Comparison of ENCODE assay signal across 13 cellular contexts in the genomic region with DNA sequence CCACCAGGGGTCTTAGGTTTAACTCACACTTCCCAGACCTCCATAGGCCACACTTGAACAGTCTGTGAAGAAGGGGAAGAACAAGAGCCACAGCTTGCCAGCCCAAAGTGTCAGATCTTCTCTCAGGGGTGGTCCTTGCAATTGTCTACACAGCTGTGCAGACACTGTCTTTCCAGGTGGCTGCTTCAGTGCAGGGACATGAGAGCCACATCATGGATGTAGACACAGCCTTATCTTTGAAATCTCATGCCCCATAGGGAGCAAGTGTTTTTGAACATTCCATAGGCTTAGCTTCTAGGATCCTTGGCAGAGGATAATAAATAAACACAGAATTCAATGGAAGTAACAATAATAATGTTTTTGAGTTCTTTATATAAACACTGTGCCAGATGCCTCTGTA.
"Had no signal": no experiment of that assay in that cellular context is flagged by ENCODE, and none has a peak within 500 bp of the region (broad histone marks: within the 10 kb centered on the region; RNA-seq: fewer than 3 reads in every experiment).

No MANE protein-coding gene starts in this region.

- H3K27me3 ChIP-seq: ascending aorta had no signal

- ATAC-seq: activated T-cell treated with anti-CD3 and anti-CD28 coated beads, Interleukin-2, amount 50 U/mL, for 4 hours; stimulated activated naive B cell treated with anti-CD40 and anti-IgM and Interleukin-4, amounts not matched to agents 10 μg/mL and 1 μg/mL and 100 μg/mL, for 72 hours; T-cell had no signal

- H3K4me1 ChIP-seq: ascending aorta had no signal

- H3K36me3 ChIP-seq: ascending aorta had no signal

- H3K9me3 Mint-ChIP-seq: activated CD4-positive, alpha-beta T cell treated with anti-CD3 and anti-CD28 coated beads, Interleukin-2, amount 10 ng/mL, durations not matched to agents 7 days and 5 days; activated T-cell treated with anti-CD3 and anti-CD28 coated beads, Interleukin-2, amount 50 U/mL, for 4 hours; stimulated activated naive B cell treated with anti-CD40 and anti-IgM and Interleukin-4, amounts not matched to agents 10 μg/mL and 1 μg/mL and 100 μg/mL, for 72 hours; T-cell had no signal

- H3K27me3 Mint-ChIP-seq: activated CD4-positive, alpha-beta T cell treated with anti-CD3 and anti-CD28 coated beads, Interleukin-2, amount 10 ng/mL, durations not matched to agents 7 days and 5 days; activated naive CD4-positive, alpha-beta T cell treated with anti-CD3 and anti-CD28 coated beads, Interleukin-2, amount 10 ng/mL, durations not matched to agents 7 days and 5 days; stimulated activated naive B cell treated with anti-CD40 and anti-IgM and Interleukin-4, amounts not matched to agents 10 μg/mL and 1 μg/mL and 100 μg/mL, for 72 hours; T-cell had no signal

- H3K27ac Mint-ChIP-seq: activated CD4-positive, alpha-beta T cell treated with anti-CD3 and anti-CD28 coated beads, Interleukin-2, amount 10 ng/mL, durations not matched to agents 7 days and 5 days; activated naive CD4-positive, alpha-beta T cell treated with anti-CD3 and anti-CD28 coated beads, Interleukin-2, amount 10 ng/mL, durations not matched to agents 7 days and 5 days; stimulated activated naive B cell treated with anti-CD40 and anti-IgM and Interleukin-4, amounts not matched to agents 10 μg/mL and 1 μg/mL and 100 μg/mL, for 72 hours; T-cell had no signal

- H3K27ac ChIP-seq: ascending aorta had no signal

- H3K9me3 ChIP-seq: ascending aorta had no signal

- DNase-seq: activated CD4-positive, alpha-beta T cell treated with anti-CD3 and anti-CD28 coated beads, Interleukin-2, amount 10 ng/mL, durations not matched to agents 7 days and 5 days; activated CD8-positive, alpha-beta memory T cell treated with anti-CD3 and anti-CD28 coated beads, Interleukin-2, amount 50 U/mL, for 4 hours; activated effector memory CD4-positive, alpha-beta T cell treated with Interleukin-2 at 50 U/mL for 16 hours; activated naive CD4-positive, alpha-beta T cell treated with anti-CD3 and anti-CD28 coated beads, Interleukin-2, amount 10 ng/mL, durations not matched to agents 7 days and 5 days; activated T-cell treated with anti-CD3 and anti-CD28 coated beads, Interleukin-2, amount 50 U/mL, for 4 hours; cerebellar nuclear complex; effector CD8-positive, alpha-beta T cell; occipital lobe; posterior cingulate gyrus; stimulated activated naive B cell treated with anti-CD40 and anti-IgM and Interleukin-4, amounts not matched to agents 10 μg/mL and 1 μg/mL and 100 μg/mL, for 72 hours; T-cell had no signal

- H3K4me3 ChIP-seq: ascending aorta had no signal

- H3K4me3 Mint-ChIP-seq: activated CD4-positive, alpha-beta T cell treated with anti-CD3 and anti-CD28 coated beads, Interleukin-2, amount 10 ng/mL, durations not matched to agents 7 days and 5 days; activated naive CD4-positive, alpha-beta T cell treated with anti-CD3 and anti-CD28 coated beads, Interleukin-2, amount 10 ng/mL, durations not matched to agents 7 days and 5 days; activated T-cell treated with anti-CD3 and anti-CD28 coated beads, Interleukin-2, amount 50 U/mL, for 4 hours; stimulated activated naive B cell treated with anti-CD40 and anti-IgM and Interleukin-4, amounts not matched to agents 10 μg/mL and 1 μg/mL and 100 μg/mL, for 72 hours; T-cell had no signal

- FAIRE-seq: endothelial cell of umbilical vein had no signal
